8 cellular contexts compared by ENCODE assay signal in genomic region chr17:50297407-50297865, GRCh38. TPM values are rescaled to one million over a fixed set of nuclear protein-coding genes. Genes with fewer than 3 reads are reported as not detected.
A peak's percentile ranks its signal among the peaks of the same experiment; 100 is the strongest.
DNase-seq lines count a peak whose midpoint lies in the region; ATAC-seq, FAIRE-seq and TF ChIP-seq lines count a peak whose summit lies in the region.

No MANE protein-coding gene starts in this region.

- no peak overlapping the region for H3K27ac ChIP-seq in PC-9
- H3K27ac ChIP-seq in fibroblast of lung (ENCODE audit: insufficient read depth, low read length) = no peak overlapping the region
- no peak overlapping the region for H3K27ac ChIP-seq in neural progenitor cell
- no peak overlapping the region for H3K27ac ChIP-seq in substantia nigra (ENCODE audit: low read depth, low read length, poor library complexity, severe bottlenecking)

- H3K36me3 Mint-ChIP-seq in activated T-cell treated with anti-CD3 and anti-CD28 coated beads, Interleukin-2, amount 50 U/mL, for 24 hours (ENCODE audit: low read depth) = no peaks in the 10 kb centered on the region
- no peaks in the 10 kb centered on the region for H3K36me3 Mint-ChIP-seq in neural progenitor cell

- CTCF ChIA-PET in PC-9 (lab: Charles Lee) = interaction anchor here (0.6 to 1.1 kb wide), 7 partner anchors 9 to 203 kb away, joined by 3 to 22 read pairs (median 5); partner anchors contain the start of gene TMEM92

- H3K9me3 Mint-ChIP-seq in activated T-cell treated with anti-CD3 and anti-CD28 coated beads, Interleukin-2, amount 50 U/mL, for 24 hours = no peaks in the 10 kb centered on the region
- no peaks in the 10 kb centered on the region for H3K9me3 Mint-ChIP-seq in neural progenitor cell

- H3K4me1 ChIP-seq in PC-9 (replicated peaks; ENCODE audit: insufficient read depth) (no peaks in the 10 kb centered on the region), fibroblast of lung (ENCODE audit: control insufficient read depth, extremely low read depth, insufficient read depth, low read length) (no peaks in the 10 kb centered on the region), neural progenitor cell (no peaks in the 10 kb centered on the region)

- no peak overlapping the region for H3K4me3 Mint-ChIP-seq in activated T-cell treated with anti-CD3 and anti-CD28 coated beads, Interleukin-2, amount 50 U/mL, for 24 hours
- no peak overlapping the region for H3K4me3 Mint-ChIP-seq in neural progenitor cell

- ATAC-seq in GM21576 (IDR thresholded peaks at IDR 0.05; ENCODE audit: unreplicated experiment) = no peak

- peak; percentile 79 for FAIRE-seq in HTR-8/SVneo (lab: Jason Lieb, UNC)

- no TSS peak for BruUV-seq in PC-9 (replicated peaks; lab: Mats Ljungman, UMichigan)

- H3K36me3 ChIP-seq in PC-9 (ENCODE audit: low read depth) = no peaks in the 10 kb centered on the region
- H3K36me3 ChIP-seq in fibroblast of lung (ENCODE audit: control insufficient read depth, insufficient read depth, low read length) = no peaks in the 10 kb centered on the region
- no peaks in the 10 kb centered on the region for H3K36me3 ChIP-seq in neural progenitor cell

- H3K4me2 ChIP-seq in PC-9 = no peak overlapping the region
- no peak overlapping the region for H3K4me2 ChIP-seq in fibroblast of lung (ENCODE audit: extremely low read depth, insufficient read depth, low read length)
- H3K4me2 ChIP-seq in neural progenitor cell = no peak overlapping the region

- no peak overlapping the region for H3K4me3 ChIP-seq in PC-9
- no peak overlapping the region for H3K4me3 ChIP-seq in fibroblast of lung (replicated peaks in 1 of 4; ENCODE audit: control extremely low read depth in 1 of 4, insufficient read depth in 1 of 4, low read depth in 3 of 4, low read length in 4 of 4)
- H3K4me3 ChIP-seq in neural progenitor cell = no peak overlapping the region

- TF ChIP-seq CTCF in PC-9 (conservative IDR thresholded peaks at IDR 0.05) (peak; percentile 94), fibroblast of lung (conservative IDR thresholded peaks at IDR 0.05 in 1 of 2, IDR thresholded peaks at IDR 0.05 in 1 of 2; ENCODE audit: low read depth in 1 of 2, low read length in 2 of 2) (peak; percentile 62 to 95), neural progenitor cell (IDR thresholded peaks at IDR 0.05) (peak; percentile 91)

- no peaks in the 10 kb centered on the region for H3K9me2 ChIP-seq in PC-9 (ENCODE audit: insufficient read depth)

- H3K9ac ChIP-seq in fibroblast of lung (ENCODE audit: insufficient read depth, low read length) (no peak overlapping the region), neural progenitor cell (no peak overlapping the region)

- peaks cover 6% of the 10 kb centered on the region for H3K27me3 Mint-ChIP-seq in activated T-cell treated with anti-CD3 and anti-CD28 coated beads, Interleukin-2, amount 50 U/mL, for 24 hours
- H3K27me3 Mint-ChIP-seq in neural progenitor cell (ENCODE audit: insufficient read depth, low read depth) = peaks cover 9% of the 10 kb centered on the region

- POLR2A ChIA-PET in PC-9 (lab: Charles Lee; ENCODE audit: unreplicated experiment) = interaction anchor here (0.6 kb wide), 1 partner anchor 126 kb away, joined by 5 read pairs; no protein-coding TSS in a partner anchor

- intact Hi-C loops in PC-9 (cut with micrococcal nuclease; ENCODE audit: unreplicated experiment) = loop anchor here (1.0 to 10.0 kb wide), 9 partner anchors 27 to 730 kb away; partner anchors contain the start of genes DLX3, PDK2 and RSAD1

- H3K9me3 ChIP-seq in PC-9 (ENCODE audit: insufficient read depth, low read depth) (no peaks in the 10 kb centered on the region), fibroblast of lung (ENCODE audit: control insufficient read depth, insufficient read depth, low read depth, low read length) (no peaks in the 10 kb centered on the region), neural progenitor cell (ENCODE audit: low read depth) (no peaks in the 10 kb centered on the region)

- H4K20me1 ChIP-seq in PC-9 (ENCODE audit: insufficient read depth) = no peaks in the 10 kb centered on the region
- H4K20me1 ChIP-seq in fibroblast of lung (ENCODE audit: control insufficient read depth, extremely low read depth, insufficient read depth, low read length) = no peaks in the 10 kb centered on the region
- H4K20me1 ChIP-seq in neural progenitor cell (ENCODE audit: low read depth) = no peaks in the 10 kb centered on the region

- DNase-seq in DMS114 treated with DMSO at 0.1 percent for 48 hours (lab: John Stamatoyannopoulos, UW; ENCODE audit: unreplicated experiment) (peak; percentile 13), HTR-8/SVneo (ENCODE audit: insufficient read length, low spot score) (peak; percentile 96), PC-9 (peak; percentile 47 to 81), fibroblast of lung (ENCODE audit: low read depth in 2 of 2) (peak; percentile 53 to 64), neural progenitor cell (ENCODE audit: low spot score) (peak; percentile 91), substantia nigra (lab: John Stamatoyannopoulos, UW) (peak in 42 of 49 donors; percentile 1 to 71 (median 36))
- peak; percentile 85 for DNase-seq in activated T-cell treated with anti-CD3 and anti-CD28 coated beads, Interleukin-2, amount 50 U/mL, for 24 hours

- H3F3A ChIP-seq in PC-9 (ENCODE audit: insufficient read depth, low read depth) (peaks cover 3% of the 10 kb centered on the region; the same call in 1 of the 2 replicates), neural progenitor cell (ENCODE audit: low read depth) (peaks cover 4% of the 10 kb centered on the region)

- peaks cover 3% of the 10 kb centered on the region for H3K4me1 Mint-ChIP-seq in activated T-cell treated with anti-CD3 and anti-CD28 coated beads, Interleukin-2, amount 50 U/mL, for 24 hours (ENCODE audit: low read depth)
- H3K4me1 Mint-ChIP-seq in neural progenitor cell = peaks cover 8% of the 10 kb centered on the region

- H3K79me2 ChIP-seq in PC-9 (ENCODE audit: low read depth) (no peaks in the 10 kb centered on the region), fibroblast of lung (ENCODE audit: control insufficient read depth, insufficient read depth, low read length) (no peaks in the 10 kb centered on the region), neural progenitor cell (ENCODE audit: low read depth) (no peaks in the 10 kb centered on the region)

- H3K27me3 ChIP-seq in PC-9 (ENCODE audit: insufficient read depth, low read depth) (no peaks in the 10 kb centered on the region), fibroblast of lung (ENCODE audit: control insufficient read depth, insufficient read depth, low read length) (no peaks in the 10 kb centered on the region), neural progenitor cell (no peaks in the 10 kb centered on the region)

- H2AFZ ChIP-seq in PC-9 (no peak overlapping the region), fibroblast of lung (ENCODE audit: low read length) (no peak overlapping the region), neural progenitor cell (replicated peaks) (no peak overlapping the region)

- no peak overlapping the region for H3K27ac Mint-ChIP-seq in activated T-cell treated with anti-CD3 and anti-CD28 coated beads, Interleukin-2, amount 50 U/mL, for 24 hours
- H3K27ac Mint-ChIP-seq in neural progenitor cell = no peak overlapping the region

RNA-seq across cellular contexts. Expression of gene TMEM92, which starts 23.2 kb away (rescaled TPM):
- total RNA-seq in PC-9 (2021) (12.9 and 16.6 TPM in 2 replicates), fibroblast of lung (under 0.01 TPM in 1 of 2 replicates, not detected in the other), neural progenitor cell (ENCODE audit: low replicate concordance) (1.8 and 4.4 TPM in 2 replicates)
- polyA plus RNA-seq in fibroblast of lung = 0.05 TPM in 2 replicates
- polyA plus RNA-seq in fibroblast of lung (2012) = 0.19 and 0.32 TPM in 2 replicates
- polyA minus RNA-seq in fibroblast of lung (ENCODE audit: low replicate concordance) = not detected in 2 replicates

RNA-seq across cellular contexts. Expression of gene XYLT2, which starts 48.5 kb away (rescaled TPM):
- total RNA-seq in PC-9 (2021) = 34.0 and 37.5 TPM in 2 replicates
- 32.9 and 43.9 TPM in 2 replicates for total RNA-seq in fibroblast of lung
- polyA plus RNA-seq in fibroblast of lung = 11.3 and 12.7 TPM in 2 replicates
- 22.4 and 22.7 TPM in 2 replicates for polyA plus RNA-seq in fibroblast of lung (2012)
- polyA minus RNA-seq in fibroblast of lung (ENCODE audit: low replicate concordance) = 40.4 and 49.9 TPM in 2 replicates
- 12.2 and 33.0 TPM in 2 replicates for total RNA-seq in neural progenitor cell (ENCODE audit: low replicate concordance)

Comparison
In these comparisons a context has a peak if more than half of its experiments do, and no peak if none do; other contexts are left out.
1. DNase-seq: peak in every context shown above with its lines; median percentile 96 in HTR-8/SVneo; 91 in neural progenitor cell; 85 in activated T-cell treated with anti-CD3 and anti-CD28 coated beads, Interleukin-2, amount 50 U/mL, for 24 hours; 64 in PC-9; 58 in fibroblast of lung; 36 in substantia nigra; 13 in DMS114 treated with DMSO at 0.1 percent for 48 hours.